Comparison of ENCODE assay signal across 15 cellular contexts in genomic region chr5:173729079-173729765, GRCh38.
DNase-seq lines count a peak whose midpoint lies in the region; ATAC-seq and TF ChIP-seq lines count a peak whose summit lies in the region.
"Had no signal": no experiment of that assay in that cellular context is flagged by ENCODE, and none has a peak within 500 bp of the region (broad histone marks: within the 10 kb centered on the region; RNA-seq: fewer than 3 reads in every experiment).

No MANE protein-coding gene starts in this region.

- H3K14ac ChIP-seq in neuronal stem cell (ENCODE audit: low read length), result no peak overlapping the region

- no peak overlapping the region for H4K8ac ChIP-seq in neuronal stem cell (ENCODE audit: low read depth, low read length)

- H3K36me3 ChIP-seq in GM23338 (ENCODE audit: insufficient read depth) (no peaks in the 10 kb centered on the region; the same call in 1 of the 2 replicates), OCI-LY1 (ENCODE audit: insufficient read depth, low read length) (peaks cover 19% of the 10 kb centered on the region), left lung (no peaks in the 10 kb centered on the region), neuronal stem cell (replicated peaks in 1 of 2; ENCODE audit: control insufficient read depth in 2 of 2, insufficient read depth in 2 of 2, low read length in 2 of 2) (no peaks in the 10 kb centered on the region), transverse colon (no peaks in the 10 kb centered on the region)
- H3K36me3 ChIP-seq: BLaER1 had no signal

- WGBS in neuronal stem cell (ENCODE audit: extremely low coverage in 2 of 2, insufficient read length in 2 of 2, insufficient replicate concordance in 1 of 2), 2 donors, result no CpG with 5 or more reads among the region's 10 CpGs
- WGBS in transverse colon (ENCODE audit: low coverage in 1 of 2), 2 donors, result 64 to 100% methylated on average over 1 to 10 of the region's 10 CpGs

- H3K79me2 ChIP-seq in GM23338 (replicated peaks; ENCODE audit: insufficient read depth), result no peaks in the 10 kb centered on the region; the same call in 1 of the 2 replicates
- no peaks in the 10 kb centered on the region for H3K79me2 ChIP-seq in OCI-LY1 (ENCODE audit: insufficient read depth, low read length)

- peaks cover 2% of the 10 kb centered on the region for H3K79me1 ChIP-seq in neuronal stem cell (ENCODE audit: low read depth, low read length)

- H2BK5ac ChIP-seq in neuronal stem cell (ENCODE audit: low read length), result peak overlapping the region; percentile 19

- peaks cover 11% of the 10 kb centered on the region; the same call in 1 of the 3 replicates for H3K9me3 Mint-ChIP-seq in GM23338

- intact Hi-C loops in left lung (cut with DNase I), result no loop called here
- intact Hi-C loops in transverse colon (cut with DNase I; ENCODE audit: low total_unique reads), result no loop called here

- no peak for TF ChIP-seq POLR2A in transverse colon (IDR thresholded peaks at IDR 0.05)

- H3K36me3 Mint-ChIP-seq in GM23338 (ENCODE audit: low read depth), result peaks cover 22% of the 10 kb centered on the region
- H3K36me3 Mint-ChIP-seq: CD4-positive, alpha-beta memory T cell had no signal

- peak; percentile 71 for ATAC-seq in GM23338
- ATAC-seq in left lung, result peak; percentile 94

- H2AFZ ChIP-seq in GM23338 (no peak overlapping the region), OCI-LY1 (ENCODE audit: low read length) (no peak overlapping the region), neuronal stem cell (ENCODE audit: low read length) (no peak overlapping the region)

- no peak for TF ChIP-seq EP300 in transverse colon (IDR thresholded peaks at IDR 0.05; ENCODE audit: low read depth)

- no peak overlapping the region for H2BK12ac ChIP-seq in neuronal stem cell (ENCODE audit: low read length)

- H2BK120ac ChIP-seq in neuronal stem cell (ENCODE audit: low read depth, low read length), result no peak overlapping the region

- no peak overlapping the region for H2BK15ac ChIP-seq in neuronal stem cell (ENCODE audit: low read length)

- no peak overlapping the region for H3K4me2 ChIP-seq in GM23338
- peak overlapping the region; percentile 4; the same call in 1 of the 2 replicates for H3K4me2 ChIP-seq in OCI-LY1 (ENCODE audit: low read length)
- H3K4me2 ChIP-seq in neuronal stem cell (ENCODE audit: insufficient read depth, low read length, poor library complexity, severe bottlenecking), result no peak overlapping the region
- H3K4me2 ChIP-seq: BLaER1 had no signal

- peaks cover 23% of the 10 kb centered on the region for H3K4me1 Mint-ChIP-seq in GM23338
- H3K4me1 Mint-ChIP-seq: CD4-positive, alpha-beta memory T cell had no signal

- H3K4me3 ChIP-seq in GM23338, result no peak overlapping the region
- H3K4me3 ChIP-seq in OCI-LY1 (ENCODE audit: low read depth, low read length, poor library complexity, severe bottlenecking), result no peak overlapping the region
- H3K4me3 ChIP-seq in left lung, result no peak overlapping the region
- no peak overlapping the region for H3K4me3 ChIP-seq in neuronal stem cell (ENCODE audit: low read length in 2 of 2)
- H3K4me3 ChIP-seq in transverse colon, result no peak overlapping the region
- H3K4me3 ChIP-seq: BLaER1 had no signal

- in situ Hi-C loops in transverse colon (cut with MboI; ENCODE audit: low pct_ligation_motif_present in 1 of 4, low pct_unique_long_range_greater_than_20kb in 1 of 4, low sequenced_read_pairs in 3 of 4), result no loop called here

- no peak overlapping the region for H2AK5ac ChIP-seq in neuronal stem cell (ENCODE audit: low read depth, low read length)

- peak overlapping the region; percentile 40 for H3K23ac ChIP-seq in neuronal stem cell (ENCODE audit: low read depth, low read length, poor library complexity)

- no peak for TF ChIP-seq CTCF in GM23338 (conservative IDR thresholded peaks at IDR 0.05; ENCODE audit: low read depth in 2 of 2)
- TF ChIP-seq CTCF in OCI-LY1 (IDR thresholded peaks at IDR 0.05; ENCODE audit: low read length), result no peak
- TF ChIP-seq CTCF in left lung (IDR thresholded peaks at IDR 0.05), result no peak
- no peak for TF ChIP-seq CTCF in transverse colon (IDR thresholded peaks at IDR 0.05)

- H3K27ac Mint-ChIP-seq in GM23338, result peak overlapping the region; percentile 39; the same call in 1 of the 2 replicates

- no peak overlapping the region for H3K4me3 Mint-ChIP-seq in GM23338
- H3K4me3 Mint-ChIP-seq: CD4-positive, alpha-beta memory T cell had no signal

- peak overlapping the region; percentile 40 for H4K91ac ChIP-seq in neuronal stem cell (ENCODE audit: low read depth, low read length, poor library complexity)

- no peak overlapping the region for H3K4ac ChIP-seq in neuronal stem cell (ENCODE audit: low read length)

- peak overlapping the region; percentile 18; the same call in 1 of the 2 replicates for H3K9ac ChIP-seq in OCI-LY1 (ENCODE audit: low read length)
- H3K9ac ChIP-seq in neuronal stem cell (ENCODE audit: low read depth, low read length, poor library complexity), result no peak overlapping the region
- H3K9ac ChIP-seq: BLaER1 had no signal

- peaks cover 3% of the 10 kb centered on the region; the same call in 1 of the 2 replicates for H3K9me3 ChIP-seq in OCI-LY1 (ENCODE audit: low read length)
- H3K9me3 ChIP-seq in left lung, result no peaks in the 10 kb centered on the region
- no peaks in the 10 kb centered on the region for H3K9me3 ChIP-seq in neuronal stem cell (replicated peaks in 1 of 2; ENCODE audit: control insufficient read depth in 2 of 2, insufficient read depth in 1 of 2, low read depth in 1 of 2, low read length in 2 of 2)
- H3K9me3 ChIP-seq in transverse colon, result peaks cover 0 to 5% of the 10 kb centered on the region in 2 donors

- H3K4me1 ChIP-seq in GM23338 (ENCODE audit: insufficient read depth), result peaks cover 11% of the 10 kb centered on the region; the same call in 1 of the 2 replicates
- peaks cover 53% of the 10 kb centered on the region for H3K4me1 ChIP-seq in OCI-LY1 (ENCODE audit: insufficient read depth, low read length, severe bottlenecking)
- H3K4me1 ChIP-seq in left lung, result peaks cover 0 to 6% of the 10 kb centered on the region in 2 donors
- peaks cover 0 to 2% of the 10 kb centered on the region in 2 donors for H3K4me1 ChIP-seq in neuronal stem cell (ENCODE audit: control insufficient read depth in 2 of 2, insufficient read depth in 1 of 2, low read depth in 1 of 2, low read length in 2 of 2)
- no peaks in the 10 kb centered on the region for H3K4me1 ChIP-seq in transverse colon

- H3K9me2 ChIP-seq in GM23338 (ENCODE audit: insufficient read depth) (no peaks in the 10 kb centered on the region; the same call in 1 of the 2 replicates), OCI-LY1 (ENCODE audit: low read depth, low read length) (no peaks in the 10 kb centered on the region)

- H3K18ac ChIP-seq in neuronal stem cell (ENCODE audit: low read length), result peak overlapping the region; percentile 62

- DNase-seq in GM23338 (ENCODE audit: low spot score), result peak; percentile 48
- peak in 1 of 2 donors; percentile 70 for DNase-seq in left lung
- no peak for DNase-seq in neuronal stem cell (ENCODE audit: low spot score)
- DNase-seq in SW 1271 (lab: John Stamatoyannopoulos, UW), result no peak
- no peak for DNase-seq in NCI-H82 (lab: John Stamatoyannopoulos, UW)
- DNase-seq in dermis blood vessel endothelial cell, result no peak
- DNase-seq in transverse colon, result no peak
- DNase-seq: CD4-positive, alpha-beta memory T cell; NCI-H1092 treated with DMSO at 0.1 percent for 48 hours; NCI-H2029 treated with DMSO at 0.1 percent for 48 hours; NCI-H446 treated with DMSO at 0.1 percent for 48 hours; OCI-M1; SHP77 treated with DMSO at 0.1 percent for 48 hours had no signal

- no peaks in the 10 kb centered on the region for H3F3A ChIP-seq in GM23338 (replicated peaks; ENCODE audit: low read depth)
- H3F3A ChIP-seq in OCI-LY1 (ENCODE audit: insufficient read depth, low read length), result no peaks in the 10 kb centered on the region; the same call in 1 of the 2 replicates

- H3K27ac ChIP-seq in GM23338 (ENCODE audit: low read depth) (no peak overlapping the region), OCI-LY1 (ENCODE audit: low read depth, low read length, poor library complexity, severe bottlenecking) (peak overlapping the region; percentile 62), left lung (peak overlapping the region; percentile 24 to 48), neuronal stem cell (replicated peaks; ENCODE audit: low read length) (no peak overlapping the region), transverse colon (no peak overlapping the region)
- H3K27ac ChIP-seq: BLaER1 had no signal

- peaks cover 15% of the 10 kb centered on the region for H3K27me3 Mint-ChIP-seq in GM23338 (ENCODE audit: insufficient read depth, low read depth, poor library complexity)

- H3K27me3 ChIP-seq in GM23338 (ENCODE audit: insufficient read depth), result no peaks in the 10 kb centered on the region
- no peaks in the 10 kb centered on the region for H3K27me3 ChIP-seq in OCI-LY1 (ENCODE audit: insufficient read depth, low read length)
- H3K27me3 ChIP-seq in left lung, result no peaks in the 10 kb centered on the region
- H3K27me3 ChIP-seq in neuronal stem cell (ENCODE audit: control insufficient read depth in 3 of 3, insufficient read depth in 3 of 3, low read depth in 1 of 3, low read length in 3 of 3), result peaks cover 0 to 18% (median 0%) of the 10 kb centered on the region in 3 experiments
- no peaks in the 10 kb centered on the region for H3K27me3 ChIP-seq in transverse colon
- H3K27me3 ChIP-seq: BLaER1 had no signal

- no peaks in the 10 kb centered on the region for H4K20me1 ChIP-seq in GM23338 (replicated peaks; ENCODE audit: insufficient read depth)
- H4K20me1 ChIP-seq in OCI-LY1 (ENCODE audit: insufficient read depth, low read length), result no peaks in the 10 kb centered on the region
- H4K20me1 ChIP-seq: BLaER1 had no signal

TF ChIP-seq in GM23338, 12 proteins besides CTCF, POLR2A, EP300 and RAD21:
- TF ChIP-seq ZNF331 (CRISPR knock-in tag; IDR thresholded peaks at IDR 0.05; ENCODE audit: low read depth) (no peak), JUNB (IDR thresholded peaks at IDR 0.05; ENCODE audit: unreplicated experiment) (no peak), ZNF114 (CRISPR knock-in tag; IDR thresholded peaks at IDR 0.05) (no peak), ETS1 (IDR thresholded peaks at IDR 0.05) (no peak)

Comparison
In these comparisons a context has a peak if more than half of its experiments do, and no peak if none do; other contexts are left out.
1. H3K27ac ChIP-seq: peak in OCI-LY1 (single experiment) and left lung (2 of 2); none in GM23338 (single experiment), neuronal stem cell (single experiment) and transverse colon (0 of 4).